19 cellular contexts compared by ENCODE assay signal in genomic region chr10:126434235-126434634, GRCh38. TPM values are rescaled to one million over a fixed set of nuclear protein-coding genes. Genes with fewer than 3 reads are reported as not detected.
"Had no signal": no experiment of that assay in that cellular context is flagged by ENCODE, and none has a peak within 500 bp of the region (broad histone marks: within the 10 kb centered on the region; RNA-seq: fewer than 3 reads in every experiment).

No MANE protein-coding gene starts in this region.

- H3K9me3 ChIP-seq: left lung had no signal

- H3K27me3 ChIP-seq: foreskin keratinocyte, left lung had no signal

- H3K4me1 Mint-ChIP-seq: naive thymus-derived CD4-positive, alpha-beta T cell had no signal

- H3K36me3 ChIP-seq: gastroesophageal sphincter, heart right ventricle, left lung, lower lobe of right lung had no signal

- H3K4me3 Mint-ChIP-seq: naive thymus-derived CD4-positive, alpha-beta T cell had no signal

- DNase-seq: dermis blood vessel endothelial cell; dorsolateral prefrontal cortex; effector CD4-positive, alpha-beta T cell; effector memory CD4-positive, alpha-beta T cell; erythroblast; foreskin keratinocyte; heart right ventricle; hippocampal formation; left cardiac atrium; left lung; left ventricle myocardium superior; lower lobe of right lung; mesenchymal stem cell; midbrain; naive thymus-derived CD4-positive, alpha-beta T cell had no signal

- H3K27ac ChIP-seq: coronary artery, dorsolateral prefrontal cortex, epithelial cell of prostate, foreskin keratinocyte, gastroesophageal sphincter, heart right ventricle, left lung, lower lobe of right lung had no signal

- ATAC-seq: esophagus mucosa; foreskin keratinocyte; gastroesophageal sphincter; heart right ventricle; left cardiac atrium; left lung; left ventricle myocardium superior; lower lobe of right lung; naive thymus-derived CD4-positive, alpha-beta T cell had no signal

- H3K27ac Mint-ChIP-seq: naive thymus-derived CD4-positive, alpha-beta T cell had no signal

- H3K4me1 ChIP-seq: foreskin keratinocyte, gastroesophageal sphincter, heart right ventricle, left lung, lower lobe of right lung had no signal

- H3K4me3 ChIP-seq: coronary artery, dorsolateral prefrontal cortex, gastroesophageal sphincter, heart right ventricle, left lung, lower lobe of right lung had no signal

- H3K36me3 Mint-ChIP-seq: naive thymus-derived CD4-positive, alpha-beta T cell had no signal

RNA-seq across cellular contexts. Expression of gene ADAM12, which starts 46.0 kb away (rescaled TPM):
- polyA plus RNA-seq: naive thymus-derived CD4-positive, alpha-beta T cell had no signal
